In the genomic region with DNA sequence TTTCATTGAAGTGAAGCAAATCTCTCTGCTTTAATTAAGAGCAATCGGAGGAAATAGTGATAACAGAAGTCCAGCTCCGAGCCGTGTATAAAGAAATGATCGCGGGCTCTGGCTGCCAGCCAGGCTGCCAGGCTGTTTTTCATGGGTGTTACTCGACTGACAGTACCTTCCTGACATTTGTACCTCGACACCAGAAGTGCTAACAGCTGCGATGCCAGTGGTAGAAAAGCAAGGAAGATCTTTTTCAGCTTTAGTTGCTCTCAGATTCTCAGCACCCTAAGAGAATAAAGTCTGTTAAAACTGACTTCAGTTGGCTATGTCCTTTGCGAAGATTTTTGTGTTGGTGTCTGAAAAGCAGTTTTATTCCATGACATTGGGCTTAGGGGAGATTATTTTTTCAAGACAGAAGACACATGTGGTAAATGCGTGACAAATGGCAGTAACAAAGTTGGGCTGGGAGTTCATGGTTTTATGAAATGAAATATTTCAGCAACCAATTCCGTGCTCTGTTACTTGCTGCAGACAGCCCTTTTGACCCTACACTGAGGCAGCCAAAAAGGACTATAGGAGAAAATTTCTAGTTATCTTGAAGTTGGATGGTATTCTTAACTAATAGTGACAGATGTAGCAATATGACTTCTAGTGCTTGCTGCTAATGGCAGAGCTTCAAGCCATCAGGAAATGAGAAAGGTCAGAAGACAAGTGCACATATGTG, we compare ENCODE assay signal across 14 cellular contexts.
DNase-seq lines count a peak whose midpoint lies in the region; ATAC-seq and TF ChIP-seq lines count a peak whose summit lies in the region.
"Had no signal": no experiment of that assay in that cellular context is flagged by ENCODE, and none has a peak within 500 bp of the region (broad histone marks: within the 10 kb centered on the region; RNA-seq: fewer than 3 reads in every experiment).

No MANE protein-coding gene starts in this region.

- H3K27me3 ChIP-seq in skeletal muscle tissue (ENCODE audit: control insufficient read depth in 3 of 3, insufficient read depth in 3 of 3, low read length in 3 of 3) = no peaks in the 10 kb centered on the region
- H3K27me3 ChIP-seq: ascending aorta, thyroid gland had no signal

- H3K27ac ChIP-seq in skeletal muscle tissue (ENCODE audit: low read depth, low read length) = no peak overlapping the region
- H3K27ac ChIP-seq: ascending aorta, parathyroid adenoma, thyroid gland had no signal

- no peaks in the 10 kb centered on the region for H3K9me3 ChIP-seq in skeletal muscle tissue (ENCODE audit: control insufficient read depth in 3 of 3, low read length in 3 of 3)
- H3K9me3 ChIP-seq: ascending aorta, thyroid gland had no signal

- H3K9ac ChIP-seq in skeletal muscle tissue (ENCODE audit: low read depth in 1 of 3, low read length in 3 of 3) = peak overlapping the region in 2 of 3 donors; percentile 6 to 23
- H3K9ac ChIP-seq: parathyroid adenoma had no signal

- no peak for TF ChIP-seq CTCF in fibroblast of the aortic adventitia (IDR thresholded peaks at IDR 0.05; ENCODE audit: insufficient read depth, low read length)

- peaks cover 0 to 9% (median 7%) of the 10 kb centered on the region in 3 donors for H3K4me1 ChIP-seq in skeletal muscle tissue (ENCODE audit: control insufficient read depth in 3 of 3, insufficient read depth in 3 of 3, low read length in 3 of 3)
- H3K4me1 ChIP-seq: ascending aorta, parathyroid adenoma, thyroid gland had no signal

- no peaks in the 10 kb centered on the region for H3K36me3 ChIP-seq in skeletal muscle tissue (ENCODE audit: control insufficient read depth in 3 of 3, insufficient read depth in 3 of 3, low read length in 3 of 3)
- H3K36me3 ChIP-seq: ascending aorta, thyroid gland had no signal

- intact Hi-C loops in Right ventricle myocardium superior (cut with DNase I) = no loop called here
- intact Hi-C loops in cardiac septum (cut with DNase I) = no loop called here

- peak; percentile 66 for DNase-seq in Right ventricle myocardium superior
- DNase-seq in cardiac septum (ENCODE audit: low spot score) = no peak
- DNase-seq in NCI-H69 (lab: John Stamatoyannopoulos, UW) = peak; percentile 89
- DNase-seq in fibroblast of the aortic adventitia (ENCODE audit: low read depth) = peak; percentile 47
- no peak for DNase-seq in MV-4-11 (lab: John Stamatoyannopoulos, UW)
- DNase-seq: activated CD8-positive, alpha-beta T cell treated with anti-CD3 and anti-CD28 coated beads, Interleukin-2, amount 10 ng/mL, durations not matched to agents 7 days and 5 days; activated effector memory CD4-positive, alpha-beta T cell treated with anti-CD3 and anti-CD28 coated beads, Interleukin-2, amount 50 U/mL, for 16 hours; NCI-H526 treated with DMSO at 0.1 percent for 48 hours had no signal

- H3K4me3 ChIP-seq in fibroblast of the aortic adventitia (ENCODE audit: low read depth, low read length) (no peak overlapping the region), skeletal muscle tissue (ENCODE audit: low read length in 3 of 3) (peak overlapping the region; percentile 30 to 41 (median 38))
- H3K4me3 ChIP-seq: thyroid gland had no signal

- ATAC-seq in Right ventricle myocardium superior (ENCODE audit: poor library complexity) (peak; percentile 92), HG02938 (IDR thresholded peaks at IDR 0.05; ENCODE audit: unreplicated experiment) (no peak), HG03095 (IDR thresholded peaks at IDR 0.05; ENCODE audit: unreplicated experiment) (no peak)
- ATAC-seq: activated CD8-positive, alpha-beta T cell treated with anti-CD3 and anti-CD28 coated beads, Interleukin-2, amount 10 ng/mL, durations not matched to agents 7 days and 5 days had no signal

Comparison
In these comparisons a context has a peak if more than half of its experiments do, and no peak if none do; other contexts are left out.
1. DNase-seq: peak in Right ventricle myocardium superior (single experiment), NCI-H69 (single experiment) and fibroblast of the aortic adventitia (single experiment); none in cardiac septum (single experiment) and MV-4-11 (single experiment).